In genomic region chr5:72324186-72324825, GRCh38 we compare ENCODE assay signal across 2 cellular contexts.
TF ChIP-seq lines count a peak whose summit lies in the region.

No MANE protein-coding gene starts in this region.

TF ChIP-seq in SK-N-SH, 30 proteins besides CTCF, POLR2A, EP300 and RAD21 (continued from another document):
- TF ChIP-seq SIN3A (IDR thresholded peaks at IDR 0.05; ENCODE audit: borderline replicate concordance, low read depth, low read length) (no peak), SMC3 (IDR thresholded peaks at IDR 0.05; ENCODE audit: low read depth, low read length) (no peak), NRF1 (IDR thresholded peaks at IDR 0.05; ENCODE audit: low read depth, low read length) (no peak), ELF1 (IDR thresholded peaks at IDR 0.05) (no peak), PBX3 (IDR thresholded peaks at IDR 0.05) (peak; percentile 32; the same call in 1 of the 2 replicates), TCF12 (IDR thresholded peaks at IDR 0.05) (0 out of 2 replicates have a peak, but pooled peaks have one; percentile 22), FOXJ3 (CRISPR knock-in tag; IDR thresholded peaks at IDR 0.05) (no peak), POLR2AphosphoS5 (IDR thresholded peaks at IDR 0.05; ENCODE audit: low read depth, low read length) (no peak), NFIC (IDR thresholded peaks at IDR 0.05; ENCODE audit: borderline replicate concordance) (no peak), YY1 (IDR thresholded peaks at IDR 0.05; ENCODE audit: low read depth) (no peak)

TF ChIP-seq in SK-N-SH treated with all-trans-retinoic acid at 6 μM for 48 hours, 23 proteins besides CTCF, POLR2A, EP300 and RAD21 (continued from another document):
- no peak for TF ChIP-seq TSHZ2 (CRISPR knock-in tag; IDR thresholded peaks at IDR 0.05)
- no peak for TF ChIP-seq ZNF8 (CRISPR knock-in tag; IDR thresholded peaks at IDR 0.05)
- no peak for TF ChIP-seq ISL1 (CRISPR knock-in tag; IDR thresholded peaks at IDR 0.05)
- no peak for TF ChIP-seq ZNF565 (CRISPR knock-in tag; conservative IDR thresholded peaks at IDR 0.05; ENCODE audit: low read depth)
- no peak for TF ChIP-seq CSDC2 (CRISPR knock-in tag; IDR thresholded peaks at IDR 0.05)
- no peak for TF ChIP-seq SNAI2 (CRISPR knock-in tag; IDR thresholded peaks at IDR 0.05)
- TF ChIP-seq ZC3H10 (CRISPR knock-in tag; IDR thresholded peaks at IDR 0.05) = no peak
- TF ChIP-seq CSRNP3 (CRISPR knock-in tag; IDR thresholded peaks at IDR 0.05) = no peak
- TF ChIP-seq, protein P1, sequence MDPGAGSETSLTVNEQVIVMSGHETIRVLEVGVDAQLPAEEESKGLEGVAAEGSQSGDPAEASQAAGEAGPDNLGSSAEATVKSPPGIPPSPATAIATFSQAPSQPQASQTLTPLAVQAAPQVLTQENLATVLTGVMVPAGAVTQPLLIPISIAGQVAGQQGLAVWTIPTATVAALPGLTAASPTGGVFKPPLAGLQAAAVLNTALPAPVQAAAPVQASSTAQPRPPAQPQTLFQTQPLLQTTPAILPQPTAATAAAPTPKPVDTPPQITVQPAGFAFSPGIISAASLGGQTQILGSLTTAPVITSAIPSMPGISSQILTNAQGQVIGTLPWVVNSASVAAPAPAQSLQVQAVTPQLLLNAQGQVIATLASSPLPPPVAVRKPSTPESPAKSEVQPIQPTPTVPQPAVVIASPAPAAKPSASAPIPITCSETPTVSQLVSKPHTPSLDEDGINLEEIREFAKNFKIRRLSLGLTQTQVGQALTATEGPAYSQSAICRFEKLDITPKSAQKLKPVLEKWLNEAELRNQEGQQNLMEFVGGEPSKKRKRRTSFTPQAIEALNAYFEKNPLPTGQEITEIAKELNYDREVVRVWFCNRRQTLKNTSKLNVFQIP (CRISPR knock-in tag; IDR thresholded peaks at IDR 0.05; ENCODE audit: borderline replicate concordance, low read depth) = no peak
- no peak for TF ChIP-seq ARNTL (CRISPR knock-in tag; IDR thresholded peaks at IDR 0.05; ENCODE audit: borderline replicate concordance, low read depth)
- no peak for TF ChIP-seq CREB5 (CRISPR knock-in tag; IDR thresholded peaks at IDR 0.05; ENCODE audit: low read depth)
- TF ChIP-seq PATZ1 (CRISPR knock-in tag; IDR thresholded peaks at IDR 0.05; ENCODE audit: borderline replicate concordance) = no peak
